Comparison of ENCODE assay signal across 20 cellular contexts in the genomic region with DNA sequence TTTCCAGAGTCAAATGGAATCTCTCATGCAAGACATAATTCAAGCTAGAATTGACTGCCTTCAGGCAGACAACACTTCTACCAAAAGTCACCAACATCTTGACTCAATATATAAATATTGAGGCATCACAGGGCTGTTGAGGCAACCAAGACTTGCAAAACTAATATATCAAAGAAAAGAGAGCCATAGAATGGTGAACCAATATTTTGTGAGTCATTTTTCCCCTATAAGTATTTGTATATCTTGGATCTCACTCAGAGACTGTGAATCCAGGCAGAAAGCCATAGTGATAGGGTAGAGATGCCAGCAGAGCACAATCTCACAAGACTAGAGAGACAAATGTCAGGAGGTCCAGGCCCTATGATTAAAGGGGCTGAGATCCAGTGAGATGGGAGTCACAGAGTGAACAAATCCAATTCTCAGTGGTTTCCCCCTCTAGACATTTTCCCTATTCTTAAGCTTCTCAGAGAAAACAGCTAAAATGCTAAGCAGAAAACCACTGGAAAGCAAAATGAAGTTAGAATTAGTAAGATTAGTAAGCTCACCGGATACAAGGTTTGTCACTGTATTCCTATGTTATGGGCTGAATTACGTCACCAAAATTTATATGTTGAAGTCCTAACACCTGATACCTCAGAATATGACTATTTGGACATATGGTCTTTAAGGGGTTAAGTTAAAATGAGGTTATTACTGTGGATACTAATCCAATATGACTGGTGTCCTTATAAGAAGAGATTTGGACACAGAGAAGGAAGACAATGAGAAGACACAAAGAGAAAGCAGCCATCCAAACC.
DNase-seq lines count a peak whose midpoint lies in the region; ATAC-seq, FAIRE-seq and TF ChIP-seq lines count a peak whose summit lies in the region.
"Had no signal": no experiment of that assay in that cellular context is flagged by ENCODE, and none has a peak within 500 bp of the region (broad histone marks: within the 10 kb centered on the region; RNA-seq: fewer than 3 reads in every experiment).

No MANE protein-coding gene starts in this region.

- no peaks in the 10 kb centered on the region for H3K4me1 ChIP-seq in breast epithelium
- H3K4me1 ChIP-seq: spleen, upper lobe of right lung had no signal

- POLR2A ChIA-PET in MCF 10A (lab: Yijun Ruan, JAX): interaction anchor here (0.7 kb wide), 1 partner anchor 936 kb away, joined by 4 read pairs; no protein-coding TSS in a partner anchor
- POLR2A ChIA-PET in naive thymus-derived CD8-positive, alpha-beta T cell (lab: Charles Lee): no interaction called here

- intact Hi-C loops in MCF 10A (cut with micrococcal nuclease): loop anchor here (10.0 kb wide), 1 partner anchor 48 kb away; no protein-coding TSS in a partner anchor
- intact Hi-C loops in breast epithelium (cut with DNase I; ENCODE audit: low total_unique reads): no loop called here

- CTCF ChIA-PET in MCF 10A (lab: Yijun Ruan, JAX): no interaction called here

- no peak for TF ChIP-seq POLR2A in breast epithelium (IDR thresholded peaks at IDR 0.05)

- TF ChIP-seq CTCF in MCF 10A (IDR thresholded peaks at IDR 0.05; ENCODE audit: unreplicated experiment): no peak
- TF ChIP-seq CTCF in breast epithelium (IDR thresholded peaks at IDR 0.05): no peak

- no peaks in the 10 kb centered on the region for H3K9me3 Mint-ChIP-seq in MCF 10A (ENCODE audit: unreplicated experiment)
- H3K9me3 Mint-ChIP-seq in naive thymus-derived CD8-positive, alpha-beta T cell: peaks cover 0 to 6% (median 2%) of the 10 kb centered on the region in 9 donors

- H3K36me3 ChIP-seq in breast epithelium: no peaks in the 10 kb centered on the region
- H3K36me3 ChIP-seq: ovary, spleen, upper lobe of right lung had no signal

- no peak overlapping the region for H3K4me3 ChIP-seq in breast epithelium
- H3K4me3 ChIP-seq: ovary, spleen, upper lobe of right lung had no signal

- H3K27me3 ChIP-seq in breast epithelium: no peaks in the 10 kb centered on the region
- H3K27me3 ChIP-seq: ovary, spleen, upper lobe of right lung had no signal

- H3K27me3 Mint-ChIP-seq in MCF 10A (ENCODE audit: insufficient read depth, unreplicated experiment): no peaks in the 10 kb centered on the region
- peaks cover 0 to 8% (median under 1%) of the 10 kb centered on the region in 5 donors for H3K27me3 Mint-ChIP-seq in naive thymus-derived CD8-positive, alpha-beta T cell
- H3K27me3 Mint-ChIP-seq: stimulated activated naive B cell treated with anti-CD40 and anti-IgM and Interleukin-4, amounts not matched to agents 10 μg/mL and 1 μg/mL and 100 μg/mL, for 72 hours had no signal

- no TSS peak for BruUV-seq in MCF 10A (replicated peaks; lab: Mats Ljungman, UMichigan)

- peaks cover 16% of the 10 kb centered on the region for H3K4me1 Mint-ChIP-seq in MCF 10A (ENCODE audit: insufficient read depth, unreplicated experiment)
- H3K4me1 Mint-ChIP-seq in naive thymus-derived CD8-positive, alpha-beta T cell: no peaks in the 10 kb centered on the region
- H3K4me1 Mint-ChIP-seq: stimulated activated naive B cell treated with anti-CD40 and anti-IgM and Interleukin-4, amounts not matched to agents 10 μg/mL and 1 μg/mL and 100 μg/mL, for 72 hours had no signal

- H3K36me3 Mint-ChIP-seq in MCF 10A (ENCODE audit: insufficient read depth, unreplicated experiment): no peaks in the 10 kb centered on the region
- H3K36me3 Mint-ChIP-seq in naive thymus-derived CD8-positive, alpha-beta T cell: peaks cover 0 to 4% (median 0%) of the 10 kb centered on the region in 3 donors
- H3K36me3 Mint-ChIP-seq: activated naive CD8-positive, alpha-beta T cell; stimulated activated naive B cell treated with anti-CD40 and anti-IgM and Interleukin-4, amounts not matched to agents 10 μg/mL and 1 μg/mL and 100 μg/mL, for 72 hours had no signal

- no peak for ATAC-seq in naive thymus-derived CD8-positive, alpha-beta T cell
- ATAC-seq: stimulated activated naive B cell treated with anti-CD40 and anti-IgM and Interleukin-4, amounts not matched to agents 10 μg/mL and 1 μg/mL and 100 μg/mL, for 72 hours; upper lobe of right lung had no signal

- H3K9me3 ChIP-seq in breast epithelium: no peaks in the 10 kb centered on the region
- H3K9me3 ChIP-seq: ovary, spleen, upper lobe of right lung had no signal

- H3K27ac Mint-ChIP-seq in MCF 10A (ENCODE audit: low read depth, unreplicated experiment): no peak overlapping the region
- H3K27ac Mint-ChIP-seq in naive thymus-derived CD8-positive, alpha-beta T cell: no peak overlapping the region
- H3K27ac Mint-ChIP-seq: activated naive CD8-positive, alpha-beta T cell; stimulated activated naive B cell treated with anti-CD40 and anti-IgM and Interleukin-4, amounts not matched to agents 10 μg/mL and 1 μg/mL and 100 μg/mL, for 72 hours had no signal

- H3K4me3 Mint-ChIP-seq in MCF 10A (ENCODE audit: unreplicated experiment): no peak overlapping the region
- no peak overlapping the region for H3K4me3 Mint-ChIP-seq in naive thymus-derived CD8-positive, alpha-beta T cell
- H3K4me3 Mint-ChIP-seq: activated naive CD8-positive, alpha-beta T cell; stimulated activated naive B cell treated with anti-CD40 and anti-IgM and Interleukin-4, amounts not matched to agents 10 μg/mL and 1 μg/mL and 100 μg/mL, for 72 hours had no signal

- no peak overlapping the region for H3K27ac ChIP-seq in breast epithelium
- H3K27ac ChIP-seq: ovary, spleen, upper lobe of right lung had no signal

- FAIRE-seq in RCC 7860 (lab: Jason Lieb, UNC): no peak
- FAIRE-seq: G401.6, H1 had no signal

- DNase-seq in MCF 10A (ENCODE audit: unreplicated experiment) (peak; percentile 69), breast epithelium (ENCODE audit: low spot score in 2 of 2) (no peak), RCC 7860 (ENCODE audit: low spot score) (peak; percentile 49), fibroblast of gingiva (ENCODE audit: low read depth) (peak; percentile 82), stromal cell of bone marrow (ENCODE audit: low read depth) (peak; percentile 78)
- no peak for DNase-seq in naive thymus-derived CD8-positive, alpha-beta T cell
- no peak for DNase-seq in central memory CD4-positive, alpha-beta T cell
- no peak for DNase-seq in activated naive CD4-positive, alpha-beta T cell treated with anti-CD3 and anti-CD28 coated beads, Interleukin-2, amount 50 U/mL, for 16 hours
- DNase-seq: ACHN; activated T-cell treated with anti-CD3 and anti-CD28 coated beads, Interleukin-2, amount 50 U/mL, for 1 hour; kidney glomerular epithelial cell; NCI-H1092; ovary; SHP77 treated with DMSO at 0.1 percent for 48 hours; spleen; stimulated activated naive B cell treated with anti-CD40 and anti-IgM and Interleukin-4, amounts not matched to agents 10 μg/mL and 1 μg/mL and 100 μg/mL, for 72 hours; upper lobe of right lung had no signal

Comparison
In these comparisons a context has a peak if more than half of its experiments do, and no peak if none do; other contexts are left out.
1. DNase-seq: peak in MCF 10A (single experiment), RCC 7860 (single experiment), fibroblast of gingiva (single experiment) and stromal cell of bone marrow (single experiment); none in breast epithelium (0 of 2), naive thymus-derived CD8-positive, alpha-beta T cell (0 of 10), central memory CD4-positive, alpha-beta T cell (single experiment) and activated naive CD4-positive, alpha-beta T cell treated with anti-CD3 and anti-CD28 coated beads, Interleukin-2, amount 50 U/mL, for 16 hours (single experiment).